Comparison of ENCODE assay signal across 28 cellular contexts in genomic region chr7:38585551-38585950, GRCh38. TPM values are rescaled to one million over a fixed set of nuclear protein-coding genes. Genes with fewer than 3 reads are reported as not detected.
"Had no signal": no experiment of that assay in that cellular context is flagged by ENCODE, and none has a peak within 500 bp of the region (broad histone marks: within the 10 kb centered on the region; RNA-seq: fewer than 3 reads in every experiment).

No MANE protein-coding gene starts in this region.

- H3K4me2 ChIP-seq: SK-N-SH, smooth muscle cell had no signal

- ATAC-seq: activated naive CD8-positive, alpha-beta T cell treated with anti-CD3 and anti-CD28 coated beads, Interleukin-2, amount 50 U/mL, for 24 hours; naive thymus-derived CD4-positive, alpha-beta T cell; stimulated activated memory B cell treated with anti-CD40 and anti-IgM and Interleukin-4, amounts not matched to agents 10 μg/mL and 1 μg/mL and 100 μg/mL, for 72 hours; stimulated activated naive CD8-positive, alpha-beta T cell treated with anti-CD3 and anti-CD28 coated beads, Interleukin-15, amount 100 ng/mL, for 72 hours; T-helper 17 cell had no signal

- H3K4me1 ChIP-seq: esophagus squamous epithelium, parathyroid adenoma had no signal

- H2AFZ ChIP-seq: parathyroid adenoma had no signal

- H3K27ac ChIP-seq: brain microvascular endothelial cell, epithelial cell of prostate, esophagus squamous epithelium, parathyroid adenoma, WERI-Rb-1 had no signal

- H3K9ac ChIP-seq: parathyroid adenoma, SK-N-SH had no signal

- H3K27me3 ChIP-seq: brain microvascular endothelial cell, esophagus squamous epithelium, right atrium auricular region had no signal

- H3K9me3 ChIP-seq: esophagus squamous epithelium, right atrium auricular region, SK-N-SH had no signal

- H3K4me3 ChIP-seq: esophagus squamous epithelium, right atrium auricular region, smooth muscle cell had no signal

- H3K36me3 ChIP-seq: brain microvascular endothelial cell, esophagus squamous epithelium, right atrium auricular region, WERI-Rb-1 had no signal

- DNase-seq: activated CD4-positive, alpha-beta memory T cell treated with anti-CD3 and anti-CD28 coated beads, Interleukin-2, amount 10 ng/mL, durations not matched to agents 7 days and 5 days; activated CD4-positive, alpha-beta T cell treated with anti-CD3 and anti-CD28 coated beads, Interleukin-2, amount 10 ng/mL, durations not matched to agents 7 days and 5 days; activated CD4-positive, CD25-positive, alpha-beta regulatory T cell treated with anti-CD3 and anti-CD28 coated beads, Interleukin-2, amount 50 U/mL, for 72 hours; activated naive CD8-positive, alpha-beta T cell treated with anti-CD3 and anti-CD28 coated beads, Interleukin-2, amount 50 U/mL, for 24 hours; activated T-cell treated with anti-CD3 and anti-CD28 coated beads, Interleukin-2, amount 50 U/mL, for 48 hours; cortex of kidney; esophagus squamous epithelium; foreskin melanocyte; islet precursor cell; left cardiac atrium; midbrain; naive thymus-derived CD4-positive, alpha-beta T cell; SK-N-SH; stimulated activated CD4-positive, alpha-beta T cell treated with anti-CD3 and anti-CD28 coated beads, Interleukin-1b, Interleukin-23, amount 100 ng/mL, for 48 hours; stimulated activated CD4-positive, alpha-beta T cell treated with anti-CD3 and anti-CD28 coated beads, Interleukin-4, amount 100 ng/mL, for 4 hours; stimulated activated CD8-positive, alpha-beta memory T cell treated with anti-CD3 and anti-CD28 coated beads, Interleukin-4, amount 100 ng/mL, for 48 hours; stimulated activated naive CD8-positive, alpha-beta T cell treated with anti-CD3 and anti-CD28 coated beads, Interleukin-15, amount 100 ng/mL, for 72 hours; substantia nigra; SW 1271; T-helper 17 cell; trophoblast cell; WERI-Rb-1 had no signal

RNA-seq across cellular contexts. Expression of gene AMPH, which starts 45.6 kb away (rescaled TPM):
- total RNA-seq: activated CD4-positive, alpha-beta memory T cell treated with anti-CD3 and anti-CD28 coated beads, Interleukin-2, amount 10 ng/mL, durations not matched to agents 7 days and 5 days; naive thymus-derived CD4-positive, alpha-beta T cell; T-helper 17 cell had no signal
